ENCODE assay signal across 25 cellular contexts in the genomic region with DNA sequence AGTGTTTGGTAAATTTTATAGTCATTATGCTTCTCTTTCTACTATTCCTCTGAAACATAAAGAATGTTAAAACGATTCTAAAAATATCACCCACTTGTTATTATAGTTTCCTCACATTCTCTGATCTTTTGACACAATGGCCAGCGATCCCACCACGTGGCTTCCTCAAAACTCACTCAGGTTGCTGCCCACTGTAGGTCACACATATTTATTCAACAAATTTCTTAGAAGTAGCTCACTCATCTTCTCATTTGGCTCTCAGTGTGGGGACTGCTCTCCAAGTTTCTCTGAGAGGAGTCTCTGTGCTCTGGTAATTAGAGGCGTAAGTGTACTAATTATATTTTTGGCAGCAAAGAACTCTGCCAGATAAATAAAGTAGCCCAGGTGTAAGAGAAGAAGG.
"Had no signal": no experiment of that assay in that cellular context is flagged by ENCODE, and none has a peak within 500 bp of the region (broad histone marks: within the 10 kb centered on the region; RNA-seq: fewer than 3 reads in every experiment).

No MANE protein-coding gene starts in this region.

- H3K36me3 Mint-ChIP-seq: activated CD8-positive, alpha-beta memory T cell treated with anti-CD3 and anti-CD28 coated beads, Interleukin-2, amount 10 ng/mL, durations not matched to agents 7 days and 5 days; IgD-negative memory B cell had no signal

- H3K36me3 ChIP-seq: ascending aorta, SJCRH30 had no signal

- ATAC-seq: activated CD4-positive, CD25-positive, alpha-beta regulatory T cell treated with anti-CD3 and anti-CD28 coated beads, Interleukin-2, amount 50 U/mL, for 24 hours; activated CD8-positive, alpha-beta memory T cell treated with anti-CD3 and anti-CD28 coated beads, Interleukin-2, amount 10 ng/mL, durations not matched to agents 7 days and 5 days; activated naive CD4-positive, alpha-beta T cell treated with anti-CD3 and anti-CD28 coated beads, Interleukin-2, amount 50 U/mL, for 72 hours; activated naive CD8-positive, alpha-beta T cell treated with anti-CD3 and anti-CD28 coated beads, Interleukin-2, amount 50 U/mL, for 24 hours; Panc1 had no signal

- H3K9me3 ChIP-seq: ascending aorta, SJCRH30 had no signal

- DNase-seq: activated CD4-positive, alpha-beta T cell treated with anti-CD3 and anti-CD28 coated beads for 4 hours; activated CD4-positive, alpha-beta T cell treated with anti-CD3 and anti-CD28 coated beads, Interleukin-2, amount 50 U/mL, for 4 hours; activated CD8-positive, alpha-beta memory T cell treated with anti-CD3 and anti-CD28 coated beads, Interleukin-2, amount 10 ng/mL, durations not matched to agents 7 days and 5 days; activated effector memory CD4-positive, alpha-beta T cell treated with anti-CD3 and anti-CD28 coated beads, Interleukin-2, amount 50 U/mL, for 16 hours; activated naive CD4-positive, alpha-beta T cell treated with Interleukin-2 at 50 U/mL for 16 hours; activated naive CD8-positive, alpha-beta T cell treated with anti-CD3 and anti-CD28 coated beads, Interleukin-2, amount 50 U/mL, for 24 hours; activated T-cell treated with anti-CD3 and anti-CD28 coated beads, Interleukin-2, amount 50 U/mL, for 24 hours; amniotic stem cell; cerebellar nuclear complex; NCI-H1092; NCI-H1436 treated with DMSO at 0.1 percent for 48 hours; NCI-H187; NCI-H2081 treated with DMSO at 0.1 percent for 48 hours; NCI-H524; NCI-H748 treated with DMSO at 0.1 percent for 48 hours; Right ventricle myocardium superior; SJCRH30 had no signal

- H3K4me1 ChIP-seq: ascending aorta had no signal

- H3K27me3 Mint-ChIP-seq: activated CD8-positive, alpha-beta memory T cell treated with anti-CD3 and anti-CD28 coated beads, Interleukin-2, amount 10 ng/mL, durations not matched to agents 7 days and 5 days; activated naive CD8-positive, alpha-beta T cell treated with anti-CD3 and anti-CD28 coated beads, Interleukin-2, amount 50 U/mL, for 24 hours; activated T-cell treated with anti-CD3 and anti-CD28 coated beads, Interleukin-2, amount 50 U/mL, for 24 hours; IgD-negative memory B cell had no signal

- H3K4me3 ChIP-seq: ascending aorta, SJCRH30 had no signal

- H3K4me3 Mint-ChIP-seq: activated CD8-positive, alpha-beta memory T cell treated with anti-CD3 and anti-CD28 coated beads, Interleukin-2, amount 10 ng/mL, durations not matched to agents 7 days and 5 days; activated naive CD8-positive, alpha-beta T cell treated with anti-CD3 and anti-CD28 coated beads, Interleukin-2, amount 50 U/mL, for 24 hours; activated T-cell treated with anti-CD3 and anti-CD28 coated beads, Interleukin-2, amount 50 U/mL, for 24 hours; IgD-negative memory B cell; T-helper 1 cell treated with Interleukin-12 subunit alpha and Interleukin-12 subunit beta and Interleukin-4 antibody, amounts not matched to agents 30 μg/mL and 1 μg/mL, for 36 hours had no signal

- H3K27ac Mint-ChIP-seq: activated CD8-positive, alpha-beta memory T cell treated with anti-CD3 and anti-CD28 coated beads, Interleukin-2, amount 10 ng/mL, durations not matched to agents 7 days and 5 days; activated naive CD4-positive, alpha-beta T cell treated with anti-CD3 and anti-CD28 coated beads, Interleukin-2, amount 50 U/mL, for 72 hours; activated naive CD8-positive, alpha-beta T cell treated with anti-CD3 and anti-CD28 coated beads, Interleukin-2, amount 50 U/mL, for 24 hours; activated T-cell treated with anti-CD3 and anti-CD28 coated beads, Interleukin-2, amount 50 U/mL, for 24 hours; IgD-negative memory B cell; T-helper 1 cell treated with Interleukin-12 subunit alpha and Interleukin-12 subunit beta and Interleukin-4 antibody, amounts not matched to agents 30 μg/mL and 1 μg/mL, for 36 hours had no signal

- H3K27me3 ChIP-seq: ascending aorta, SJCRH30 had no signal

- H3K4me1 Mint-ChIP-seq: activated CD8-positive, alpha-beta memory T cell treated with anti-CD3 and anti-CD28 coated beads, Interleukin-2, amount 10 ng/mL, durations not matched to agents 7 days and 5 days; activated naive CD8-positive, alpha-beta T cell treated with anti-CD3 and anti-CD28 coated beads, Interleukin-2, amount 50 U/mL, for 24 hours; IgD-negative memory B cell had no signal

- H3K27ac ChIP-seq: ascending aorta, KMS-11, RWPE1, SJCRH30 had no signal
